In the genomic region with DNA sequence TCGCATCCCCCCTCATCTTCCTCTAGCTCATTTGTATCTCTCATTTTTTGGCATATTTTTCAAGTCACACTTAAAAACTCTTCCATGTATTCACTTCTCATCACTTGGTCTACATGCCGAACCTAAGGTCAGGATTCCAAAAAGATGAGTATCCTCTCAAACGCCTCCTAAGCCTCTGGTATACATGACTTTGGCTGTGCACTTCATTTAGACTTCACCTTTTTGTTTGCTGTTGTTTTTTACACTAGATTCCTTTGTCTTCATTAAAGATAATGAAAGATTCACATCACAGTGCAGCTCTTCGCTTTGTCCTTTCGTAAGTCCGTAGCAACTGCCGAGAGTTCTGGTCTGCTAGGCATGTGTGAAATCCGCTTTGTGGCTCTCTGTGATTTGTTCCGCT, we compare ENCODE assay signal across 24 cellular contexts. TPM values are rescaled to one million over a fixed set of nuclear protein-coding genes. Genes with fewer than 3 reads are reported as not detected.
DNase-seq lines count a peak whose midpoint lies in the region; ATAC-seq, FAIRE-seq and TF ChIP-seq lines count a peak whose summit lies in the region.
"Had no signal": no experiment of that assay in that cellular context is flagged by ENCODE, and none has a peak within 500 bp of the region (broad histone marks: within the 10 kb centered on the region; RNA-seq: fewer than 3 reads in every experiment).

No MANE protein-coding gene starts in this region.

- H3K9ac ChIP-seq in endothelial cell of umbilical vein (replicated peaks; ENCODE audit: extremely low read depth, insufficient read depth, low read length) (no peak overlapping the region), keratinocyte (ENCODE audit: control insufficient read depth, extremely low read depth, insufficient read depth, low read length) (no peak overlapping the region)
- H3K9ac ChIP-seq: SK-N-SH had no signal

- H4K20me1 ChIP-seq in endothelial cell of umbilical vein (replicated peaks; ENCODE audit: control insufficient read depth, extremely low read depth, insufficient read depth, low read length) (peaks cover 5% of the 10 kb centered on the region), keratinocyte (ENCODE audit: control insufficient read depth, extremely low read depth, insufficient read depth, low read length) (peaks cover 16% of the 10 kb centered on the region)

- BruUV-seq in Panc1 (replicated peaks; lab: Mats Ljungman, UMichigan) (TSS peak; percentile 43), endothelial cell of umbilical vein (replicated peaks; lab: Mats Ljungman, UMichigan) (TSS peak; percentile 4)

- H3K79me2 ChIP-seq in ACC112 (ENCODE audit: control insufficient read depth, insufficient read depth, low read length, unreplicated experiment) (peaks cover 53% of the 10 kb centered on the region), endothelial cell of umbilical vein (ENCODE audit: control insufficient read depth, insufficient read depth, low read length) (peaks cover 65% of the 10 kb centered on the region), keratinocyte (ENCODE audit: control insufficient read depth, insufficient read depth, low read length) (peaks cover 38% of the 10 kb centered on the region)

- intact Hi-C loops in Panc1 (cut with micrococcal nuclease; ENCODE audit: unreplicated experiment) (no loop called here), endothelial cell of umbilical vein (cut with micrococcal nuclease) (no loop called here)

- POLR2A ChIA-PET in Panc1 (lab: Charles Lee), result no interaction called here
- POLR2A ChIA-PET in endothelial cell of umbilical vein (lab: Charles Lee), result interaction anchor here (0.6 to 1.4 kb wide), 3 partner anchors 9 to 874 kb away, joined by 3 to 5 read pairs (median 4); no protein-coding TSS in a partner anchor

- H3K36me3 ChIP-seq in ACC112 (ENCODE audit: insufficient read depth, low read length), result peaks cover 60% of the 10 kb centered on the region
- H3K36me3 ChIP-seq in Panc1 (ENCODE audit: control insufficient read depth, insufficient read depth, low read length), result peaks cover 46% of the 10 kb centered on the region
- H3K36me3 ChIP-seq in endothelial cell of umbilical vein (ENCODE audit: control insufficient read depth in 2 of 2, extremely low read depth in 1 of 2, insufficient read depth in 2 of 2, low read length in 2 of 2), result peaks cover 24 to 58% of the 10 kb centered on the region in 2 experiments
- H3K36me3 ChIP-seq in keratinocyte (ENCODE audit: control insufficient read depth in 2 of 2, extremely low read depth in 1 of 2, insufficient read depth in 2 of 2, low read length in 2 of 2), result peaks cover 26 to 53% of the 10 kb centered on the region in 2 experiments

- H2AFZ ChIP-seq in ACC112 (ENCODE audit: low read length, unreplicated experiment), result no peak overlapping the region
- H2AFZ ChIP-seq in endothelial cell of umbilical vein (ENCODE audit: low read depth, low read length), result no peak overlapping the region
- H2AFZ ChIP-seq in keratinocyte (ENCODE audit: control insufficient read depth, low read length), result no peak overlapping the region

- H3K9me1 ChIP-seq in endothelial cell of umbilical vein (replicated peaks; ENCODE audit: control insufficient read depth, extremely low read depth, insufficient read depth, low read length) (no peaks in the 10 kb centered on the region), keratinocyte (ENCODE audit: control insufficient read depth, extremely low read depth, insufficient read depth, low read length) (peaks cover 2% of the 10 kb centered on the region)

- TF ChIP-seq CTCF in Panc1 (IDR thresholded peaks at IDR 0.05) (no peak), endothelial cell of umbilical vein (IDR thresholded peaks at IDR 0.05; ENCODE audit: extremely low read depth in 1 of 2, insufficient read depth in 1 of 2, low read depth in 1 of 2, low read length in 2 of 2) (no peak), keratinocyte (optimal IDR thresholded peaks at IDR 0.05 in 1 of 3, IDR thresholded peaks at IDR 0.05 in 1 of 3, conservative IDR thresholded peaks at IDR 0.05 in 1 of 3; ENCODE audit: extremely low read depth in 1 of 3, insufficient read depth in 2 of 3, low read length in 3 of 3) (no peak)

- peaks cover 86% of the 10 kb centered on the region for H3K4me1 ChIP-seq in ACC112 (ENCODE audit: control insufficient read depth, insufficient read depth, low read length, unreplicated experiment)
- peaks cover 26% of the 10 kb centered on the region for H3K4me1 ChIP-seq in Panc1 (ENCODE audit: control insufficient read depth, insufficient read depth, low read length)
- H3K4me1 ChIP-seq in endothelial cell of umbilical vein (ENCODE audit: control insufficient read depth, extremely low read depth, insufficient read depth, low read length), result peaks cover 97% of the 10 kb centered on the region
- peaks cover 37% of the 10 kb centered on the region for H3K4me1 ChIP-seq in keratinocyte (ENCODE audit: control insufficient read depth, extremely low read depth, insufficient read depth, low read length)

- H3K9me3 ChIP-seq in Panc1 (ENCODE audit: control insufficient read depth, insufficient read depth, low read depth, low read length), result no peaks in the 10 kb centered on the region
- no peaks in the 10 kb centered on the region for H3K9me3 ChIP-seq in endothelial cell of umbilical vein (replicated peaks; ENCODE audit: control insufficient read depth, insufficient read depth, low read length)
- H3K9me3 ChIP-seq in keratinocyte (ENCODE audit: control insufficient read depth, low read depth, low read length), result no peaks in the 10 kb centered on the region
- H3K9me3 ChIP-seq: SK-N-SH had no signal

- dilution Hi-C loops in endothelial cell of umbilical vein (cut with MboI; ENCODE audit: extremely low pct_ligation_motif_present, low sequenced_read_pairs) (no loop called here), keratinocyte (cut with MboI; ENCODE audit: extremely low pct_ligation_motif_present, low sequenced_read_pairs) (no loop called here)

- FAIRE-seq in endothelial cell of umbilical vein (lab: Jason Lieb, UNC) (no peak), keratinocyte (lab: Jason Lieb, UNC) (no peak)
- FAIRE-seq: H54 had no signal

- no peak for TF ChIP-seq POLR2A in endothelial cell of umbilical vein (IDR thresholded peaks at IDR 0.05; ENCODE audit: low read depth, low read length)

- H3K27ac ChIP-seq in ACC112 (ENCODE audit: low read depth, low read length) (peak overlapping the region; percentile 72), Panc1 (ENCODE audit: low read length) (no peak overlapping the region), endothelial cell of umbilical vein (ENCODE audit: insufficient read depth, low read depth, low read length) (peak overlapping the region; percentile 3), keratinocyte (ENCODE audit: control insufficient read depth, insufficient read depth, low read length) (peak overlapping the region; percentile 2)
- H3K27ac ChIP-seq: HL-60, skin epidermis, VCaP had no signal

- CTCF ChIA-PET in Panc1 (lab: Charles Lee) (no interaction called here), endothelial cell of umbilical vein (lab: Charles Lee) (interaction anchor here (1.1 to 2.3 kb wide), 2 partner anchors 9 to 670 kb away, joined by 4 to 8 read pairs; no protein-coding TSS in a partner anchor)

- no peaks in the 10 kb centered on the region for H3K27me3 ChIP-seq in ACC112 (ENCODE audit: insufficient read depth, low read length)
- H3K27me3 ChIP-seq in Panc1 (ENCODE audit: control insufficient read depth, insufficient read depth, low read length), result no peaks in the 10 kb centered on the region
- H3K27me3 ChIP-seq in endothelial cell of umbilical vein (ENCODE audit: control insufficient read depth in 2 of 2, insufficient read depth in 2 of 2, low read length in 2 of 2), result no peaks in the 10 kb centered on the region
- no peaks in the 10 kb centered on the region for H3K27me3 ChIP-seq in keratinocyte (ENCODE audit: control insufficient read depth, extremely low read depth, insufficient read depth, low read length)

- H3K4me3 ChIP-seq in ACC112 (ENCODE audit: low read depth, low read length) (no peak overlapping the region), Panc1 (ENCODE audit: low read depth in 2 of 2, low read length in 2 of 2) (no peak overlapping the region), endothelial cell of umbilical vein (replicated peaks in 1 of 3; ENCODE audit: insufficient read depth in 1 of 3, low read depth in 1 of 3, low read length in 3 of 3) (no peak overlapping the region), keratinocyte (ENCODE audit: control insufficient read depth in 2 of 3, extremely low read depth in 1 of 3, insufficient read depth in 2 of 3, low read depth in 1 of 3, low read length in 3 of 3) (no peak overlapping the region)
- H3K4me3 ChIP-seq: lung, skin epidermis had no signal

- no peak for ATAC-seq in Panc1

- in situ Hi-C loops in Panc1 (cut with HindIII; ENCODE audit: low pct_unique_long_range_greater_than_20kb, low sequenced_read_pairs), result no loop called here

- DNase-seq in Panc1 (ENCODE audit: low read depth, low spot score) (no peak), endothelial cell of umbilical vein (ENCODE audit: low read depth, low spot score) (peak; percentile 5), keratinocyte (ENCODE audit: low read depth, low spot score) (no peak), AG08395 (ENCODE audit: low spot score) (no peak), SIG-M5 (lab: John Stamatoyannopoulos, UW) (no peak)
- DNase-seq in activated effector memory CD4-positive, alpha-beta T cell treated with anti-CD3 and anti-CD28 coated beads, Interleukin-2, amount 50 U/mL, for 16 hours, result no peak
- no peak for DNase-seq in stimulated activated CD4-positive, alpha-beta T cell treated with anti-CD3 and anti-CD28 coated beads, Interleukin-2, amount 100 ng/mL, for 48 hours
- DNase-seq: 8988T; activated CD4-positive, alpha-beta T cell treated with anti-CD3 and anti-CD28 coated beads, Interleukin-2, amount 50 U/mL, for 1 hour; AML-193; anterior cingulate cortex; NCI-H1092; NCI-H187 treated with DMSO at 0.1 percent for 48 hours; NCI-H526; SK-N-SH; stimulated activated CD4-positive, alpha-beta T cell treated with anti-CD3 and anti-CD28 coated beads, Interleukin-1b, Interleukin-23, amount 100 ng/mL, for 48 hours had no signal

- H3K4me2 ChIP-seq in endothelial cell of umbilical vein (ENCODE audit: insufficient read depth, low read length) (no peak overlapping the region), keratinocyte (ENCODE audit: control insufficient read depth, extremely low read depth, insufficient read depth, low read depth, low read length) (no peak overlapping the region)
- H3K4me2 ChIP-seq: SK-N-SH had no signal

RNA-seq across cellular contexts. Expression of gene RND3, which starts 17.8 kb away (rescaled TPM):
- total RNA-seq in Panc1 (2021; ENCODE audit: unreplicated experiment) (45.3 TPM), endothelial cell of umbilical vein (132 and 158 TPM in 2 replicates)
- polyA plus RNA-seq in Panc1 (2012; ENCODE audit: insufficient read length), result 26.0 TPM
- polyA plus RNA-seq in endothelial cell of umbilical vein (53.3 and 57.1 TPM in 2 replicates), keratinocyte (73.4 to 298 TPM (median 202 TPM) in 3 replicates)
- polyA plus RNA-seq in endothelial cell of umbilical vein (2011; cell fraction: cytosol; rRNA removed), result 107 and 123 TPM in 2 replicates
- 175 and 179 TPM in 2 replicates for polyA plus RNA-seq in endothelial cell of umbilical vein (2011; cell fraction: nucleus; rRNA removed)
- polyA plus RNA-seq in endothelial cell of umbilical vein (2012), result 190 and 258 TPM in 2 replicates
- polyA minus RNA-seq in endothelial cell of umbilical vein (260 and 272 TPM in 2 replicates), keratinocyte (78.5 to 330 TPM (median 235 TPM) in 3 replicates)
- polyA minus RNA-seq in endothelial cell of umbilical vein (2011; cell fraction: cytosol; rRNA and poly(A)+ RNA removed), result 15.0 TPM
- 211 and 223 TPM in 2 replicates for polyA minus RNA-seq in endothelial cell of umbilical vein (2011; cell fraction: nucleus; rRNA and poly(A)+ RNA removed)
- 1,211 TPM for polyA plus RNA-seq in keratinocyte (2011; ENCODE audit: low read depth)
- polyA plus RNA-seq in keratinocyte (2011; cell fraction: cytosol; rRNA removed), result 95.0 and 179 TPM in 2 replicates
- polyA plus RNA-seq in keratinocyte (2011; cell fraction: nucleus; rRNA removed), result 415 and 426 TPM in 2 replicates
- polyA plus RNA-seq in keratinocyte (2012; ENCODE audit: low replicate concordance), result 72.3 and 220 TPM in 2 replicates
- 71.2 TPM for polyA minus RNA-seq in keratinocyte (2011; cell fraction: cytosol; rRNA and poly(A)+ RNA removed)
- 124 and 484 TPM in 2 replicates for polyA minus RNA-seq in keratinocyte (2011; cell fraction: nucleus; rRNA and poly(A)+ RNA removed)
- total RNA-seq: activated T-helper 1 cell treated with anti-CD3 and anti-CD28 coated beads, Interleukin-12 subunit alpha, Interleukin-12 subunit beta, Interleukin-2, Interleukin-4 antibody, amounts not matched to agents 30 ng/mL and 10 ng/mL and 1 ng/mL, durations not matched to agents 14 hours and 24 hours and 36 hours; T-helper 2 cell treated with Interferon-gamma antibody and Interleukin-4, amounts not matched to agents 100 ng/mL and 5 ng/mL, for 36 hours had no signal
